Comparison of ENCODE assay signal across 1 cellular context in the genomic region with DNA sequence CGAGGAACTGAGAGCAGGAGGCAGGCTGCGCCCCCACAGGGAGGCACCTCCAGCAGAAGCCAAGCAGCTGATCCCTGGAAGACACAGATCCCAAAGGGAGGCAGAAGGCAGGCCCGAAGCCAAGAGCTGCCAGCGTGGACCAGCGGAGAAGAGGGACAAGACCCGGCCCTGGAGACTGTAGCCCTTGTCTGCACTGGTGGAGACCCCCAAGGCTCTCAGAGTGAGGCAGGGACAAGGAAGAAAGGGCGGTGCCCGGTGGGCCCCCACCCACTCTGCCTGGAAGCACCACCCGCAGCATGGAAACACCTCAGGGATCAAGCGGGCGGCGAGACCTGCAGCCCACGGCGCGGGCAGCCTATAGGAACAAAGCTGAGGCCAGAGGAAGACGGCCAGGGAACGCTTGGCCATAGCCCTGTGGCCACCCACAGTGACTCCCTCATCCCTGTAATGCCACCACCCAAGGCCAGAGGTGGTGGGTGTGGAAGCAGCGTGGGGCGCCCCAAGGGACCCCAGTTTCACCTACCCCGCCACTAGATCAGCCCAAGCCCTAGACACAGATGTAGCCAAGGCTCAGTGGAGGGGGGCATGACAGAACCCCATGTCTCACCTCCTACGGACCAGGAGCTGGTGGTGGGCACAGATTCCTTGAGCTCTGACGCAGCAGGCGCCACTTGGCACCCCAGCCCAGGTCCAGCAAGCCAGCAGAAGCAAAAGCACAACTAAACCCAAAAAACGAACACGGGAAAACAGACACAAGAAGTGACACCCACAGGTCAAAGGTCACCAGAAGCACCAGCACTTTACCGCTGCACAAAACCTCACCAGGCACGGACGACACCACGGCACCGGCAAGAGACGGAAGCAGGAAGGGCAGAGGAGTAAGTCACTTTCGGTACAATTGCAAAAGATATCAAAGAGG.
TF ChIP-seq lines count a peak whose summit lies in the region.

No MANE protein-coding gene starts in this region.

TF ChIP-seq in A549, 52 proteins besides CTCF, POLR2A, EP300 and RAD21:
- no peak for TF ChIP-seq HEYL (CRISPR knock-in tag; IDR thresholded peaks at IDR 0.05)
- TF ChIP-seq, protein P1, sequence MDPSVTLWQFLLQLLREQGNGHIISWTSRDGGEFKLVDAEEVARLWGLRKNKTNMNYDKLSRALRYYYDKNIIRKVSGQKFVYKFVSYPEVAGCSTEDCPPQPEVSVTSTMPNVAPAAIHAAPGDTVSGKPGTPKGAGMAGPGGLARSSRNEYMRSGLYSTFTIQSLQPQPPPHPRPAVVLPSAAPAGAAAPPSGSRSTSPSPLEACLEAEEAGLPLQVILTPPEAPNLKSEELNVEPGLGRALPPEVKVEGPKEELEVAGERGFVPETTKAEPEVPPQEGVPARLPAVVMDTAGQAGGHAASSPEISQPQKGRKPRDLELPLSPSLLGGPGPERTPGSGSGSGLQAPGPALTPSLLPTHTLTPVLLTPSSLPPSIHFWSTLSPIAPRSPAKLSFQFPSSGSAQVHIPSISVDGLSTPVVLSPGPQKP (IDR thresholded peaks at IDR 0.05; ENCODE audit: low read depth, low read length): no peak
- TF ChIP-seq, protein P2, sequence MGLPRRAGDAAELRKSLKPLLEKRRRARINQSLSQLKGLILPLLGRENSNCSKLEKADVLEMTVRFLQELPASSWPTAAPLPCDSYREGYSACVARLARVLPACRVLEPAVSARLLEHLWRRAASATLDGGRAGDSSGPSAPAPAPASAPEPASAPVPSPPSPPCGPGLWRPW (IDR thresholded peaks at IDR 0.05): no peak
- no peak for TF ChIP-seq CEBPB (IDR thresholded peaks at IDR 0.05)
